In genomic region chr7:20514364-20514763, GRCh38 we compare ENCODE assay signal across 8 cellular contexts.
A peak's percentile ranks its signal among the peaks of the same experiment; 100 is the strongest.
DNase-seq lines count a peak whose midpoint lies in the region; ATAC-seq and TF ChIP-seq lines count a peak whose summit lies in the region.

No MANE protein-coding gene starts in this region.

- DNase-seq in Daoy (ENCODE audit: low read depth) (peak; percentile 97), NCI-H2171 (lab: John Stamatoyannopoulos, UW) (peak; percentile 62), astrocyte of the cerebellum (ENCODE audit: low read depth) (peak; percentile 92), midbrain (lab: John Stamatoyannopoulos, UW) (peak; percentile 43), GM19238 (ENCODE audit: insufficient read length, low spot score) (no peak)

- in situ Hi-C loops in astrocyte of the cerebellum (cut with HindIII; ENCODE audit: low sequenced_read_pairs): no loop called here

- no peak overlapping the region for H3K4me3 ChIP-seq in astrocyte of the cerebellum (ENCODE audit: low read depth, low read length)

- ATAC-seq in HG03460 (IDR thresholded peaks at IDR 0.05; ENCODE audit: unreplicated experiment): no peak
- no peak for ATAC-seq in HG02678 (IDR thresholded peaks at IDR 0.05; ENCODE audit: unreplicated experiment)
- ATAC-seq in HG02852 (IDR thresholded peaks at IDR 0.05; ENCODE audit: unreplicated experiment): no peak

- no peak for TF ChIP-seq CTCF in astrocyte of the cerebellum (IDR thresholded peaks at IDR 0.05; ENCODE audit: low read depth, low read length, missing control alignments)
